In the genomic region with DNA sequence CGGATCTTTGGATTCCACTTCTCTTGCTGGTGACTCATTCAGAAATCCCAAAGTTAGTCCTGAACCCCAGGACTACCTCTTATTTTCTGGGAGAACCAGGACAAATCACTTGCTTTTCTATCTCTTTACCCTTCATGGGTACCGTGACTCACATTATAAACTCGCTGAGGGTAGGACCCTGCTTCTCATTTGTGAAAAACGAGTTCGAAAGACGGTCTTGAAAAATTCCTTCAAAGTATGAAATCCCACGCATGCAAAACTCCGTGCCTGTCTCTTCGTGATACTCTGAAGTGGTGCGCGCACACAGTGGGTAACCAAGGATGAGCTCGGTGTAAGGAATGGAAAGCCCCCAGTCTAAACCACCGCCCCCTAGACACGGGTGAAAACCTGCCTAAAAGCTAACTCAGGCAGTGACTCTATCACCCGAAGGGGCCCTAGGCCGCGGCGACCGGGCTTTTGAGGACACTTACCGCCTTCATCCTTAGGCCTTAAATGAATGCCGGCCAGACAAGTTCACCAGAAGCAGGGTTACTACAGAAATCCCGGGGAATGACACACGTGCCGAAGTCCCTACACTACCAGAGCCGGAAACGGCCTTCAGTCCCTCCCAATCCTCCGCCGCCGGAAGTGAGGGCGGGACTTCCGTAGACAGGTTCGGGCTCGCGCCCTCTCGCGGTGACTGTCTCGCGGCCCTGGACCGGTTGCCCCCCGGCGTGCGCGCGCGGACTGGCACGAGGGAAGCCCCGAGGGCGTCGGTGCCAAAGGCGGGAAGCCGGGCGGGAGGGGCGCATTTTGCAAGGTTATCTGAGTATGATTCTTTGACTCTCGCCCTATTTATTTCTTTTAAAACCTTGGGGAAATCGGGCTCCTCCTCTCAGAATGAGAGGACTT, we compare ENCODE assay signal across 1 cellular context.
TF ChIP-seq lines count a peak whose summit lies in the region.

A gene with protein sequence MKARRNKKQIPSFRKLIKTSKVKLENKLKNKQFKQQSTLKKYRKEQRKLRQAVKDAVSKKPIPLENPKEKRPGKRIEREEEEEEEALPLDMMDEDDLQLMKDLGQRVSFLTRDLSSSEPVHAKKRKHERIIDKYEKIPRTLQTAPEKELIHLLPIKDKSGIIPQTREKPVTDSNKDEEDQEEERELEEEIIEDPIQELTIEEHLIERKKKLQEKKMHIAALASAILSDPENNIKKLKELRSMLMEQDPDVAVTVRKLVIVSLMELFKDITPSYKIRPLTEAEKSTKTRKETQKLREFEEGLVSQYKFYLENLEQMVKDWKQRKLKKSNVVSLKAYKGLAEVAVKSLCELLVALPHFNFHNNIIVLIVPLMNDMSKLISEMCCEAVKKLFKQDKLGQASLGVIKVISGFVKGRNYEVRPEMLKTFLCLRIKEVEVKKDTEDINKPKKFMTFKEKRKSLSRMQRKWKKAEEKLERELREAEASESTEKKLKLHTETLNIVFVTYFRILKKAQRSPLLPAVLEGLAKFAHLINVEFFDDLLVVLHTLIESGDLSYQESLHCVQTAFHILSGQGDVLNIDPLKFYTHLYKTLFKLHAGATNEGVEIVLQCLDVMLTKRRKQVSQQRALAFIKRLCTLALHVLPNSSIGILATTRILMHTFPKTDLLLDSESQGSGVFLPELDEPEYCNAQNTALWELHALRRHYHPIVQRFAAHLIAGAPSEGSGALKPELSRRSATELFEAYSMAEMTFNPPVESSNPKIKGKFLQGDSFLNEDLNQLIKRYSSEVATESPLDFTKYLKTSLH (minus strand): TSS at position 580 of the 891 bp plus-strand sequence. CDS start 101 bp downstream, at position 479.

TF ChIP-seq in Ishikawa, 13 proteins besides CTCF, POLR2A, EP300 and RAD21 (continued from another document):
- TF ChIP-seq, protein P1, sequence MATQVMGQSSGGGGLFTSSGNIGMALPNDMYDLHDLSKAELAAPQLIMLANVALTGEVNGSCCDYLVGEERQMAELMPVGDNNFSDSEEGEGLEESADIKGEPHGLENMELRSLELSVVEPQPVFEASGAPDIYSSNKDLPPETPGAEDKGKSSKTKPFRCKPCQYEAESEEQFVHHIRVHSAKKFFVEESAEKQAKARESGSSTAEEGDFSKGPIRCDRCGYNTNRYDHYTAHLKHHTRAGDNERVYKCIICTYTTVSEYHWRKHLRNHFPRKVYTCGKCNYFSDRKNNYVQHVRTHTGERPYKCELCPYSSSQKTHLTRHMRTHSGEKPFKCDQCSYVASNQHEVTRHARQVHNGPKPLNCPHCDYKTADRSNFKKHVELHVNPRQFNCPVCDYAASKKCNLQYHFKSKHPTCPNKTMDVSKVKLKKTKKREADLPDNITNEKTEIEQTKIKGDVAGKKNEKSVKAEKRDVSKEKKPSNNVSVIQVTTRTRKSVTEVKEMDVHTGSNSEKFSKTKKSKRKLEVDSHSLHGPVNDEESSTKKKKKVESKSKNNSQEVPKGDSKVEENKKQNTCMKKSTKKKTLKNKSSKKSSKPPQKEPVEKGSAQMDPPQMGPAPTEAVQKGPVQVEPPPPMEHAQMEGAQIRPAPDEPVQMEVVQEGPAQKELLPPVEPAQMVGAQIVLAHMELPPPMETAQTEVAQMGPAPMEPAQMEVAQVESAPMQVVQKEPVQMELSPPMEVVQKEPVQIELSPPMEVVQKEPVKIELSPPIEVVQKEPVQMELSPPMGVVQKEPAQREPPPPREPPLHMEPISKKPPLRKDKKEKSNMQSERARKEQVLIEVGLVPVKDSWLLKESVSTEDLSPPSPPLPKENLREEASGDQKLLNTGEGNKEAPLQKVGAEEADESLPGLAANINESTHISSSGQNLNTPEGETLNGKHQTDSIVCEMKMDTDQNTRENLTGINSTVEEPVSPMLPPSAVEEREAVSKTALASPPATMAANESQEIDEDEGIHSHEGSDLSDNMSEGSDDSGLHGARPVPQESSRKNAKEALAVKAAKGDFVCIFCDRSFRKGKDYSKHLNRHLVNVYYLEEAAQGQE (IDR thresholded peaks at IDR 0.05; ENCODE audit: low read depth): no peak
- TF ChIP-seq, protein P2, sequence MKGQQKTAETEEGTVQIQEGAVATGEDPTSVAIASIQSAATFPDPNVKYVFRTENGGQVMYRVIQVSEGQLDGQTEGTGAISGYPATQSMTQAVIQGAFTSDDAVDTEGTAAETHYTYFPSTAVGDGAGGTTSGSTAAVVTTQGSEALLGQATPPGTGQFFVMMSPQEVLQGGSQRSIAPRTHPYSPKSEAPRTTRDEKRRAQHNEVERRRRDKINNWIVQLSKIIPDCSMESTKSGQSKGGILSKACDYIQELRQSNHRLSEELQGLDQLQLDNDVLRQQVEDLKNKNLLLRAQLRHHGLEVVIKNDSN (IDR thresholded peaks at IDR 0.05): peak; percentile 75
